Comparison of ENCODE assay signal across 27 cellular contexts in the genomic region with DNA sequence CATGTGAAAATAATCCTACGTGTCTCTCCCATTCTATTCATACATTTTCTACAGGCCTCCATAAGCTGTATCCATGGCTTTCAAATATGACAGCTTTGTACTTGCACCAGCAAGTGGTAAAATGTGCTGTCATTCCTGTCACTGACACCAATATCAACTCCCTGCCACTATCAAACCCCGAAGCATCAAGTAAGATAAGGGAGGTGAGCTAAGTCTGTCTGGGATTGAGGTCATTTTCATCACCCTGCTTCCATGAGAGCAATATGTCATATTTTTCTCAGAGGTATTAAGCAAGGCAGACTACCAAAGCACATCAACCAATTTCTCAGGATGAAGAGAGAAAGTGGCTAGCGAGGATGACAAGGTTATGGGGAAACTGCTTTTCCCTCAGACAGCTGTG. TPM values are rescaled to one million over a fixed set of nuclear protein-coding genes. Genes with fewer than 3 reads are reported as not detected.
DNase-seq lines count a peak whose midpoint lies in the region; ATAC-seq and TF ChIP-seq lines count a peak whose summit lies in the region.
"Had no signal": no experiment of that assay in that cellular context is flagged by ENCODE, and none has a peak within 500 bp of the region (broad histone marks: within the 10 kb centered on the region; RNA-seq: fewer than 3 reads in every experiment).

No MANE protein-coding gene starts in this region.

- peaks cover 5% of the 10 kb centered on the region for H3K36me3 Mint-ChIP-seq in activated CD8-positive, alpha-beta T cell treated with anti-CD3 and anti-CD28 coated beads for 36 hours (ENCODE audit: low read depth)
- no peaks in the 10 kb centered on the region for H3K36me3 Mint-ChIP-seq in type B pancreatic cell

- CTCF ChIA-PET in activated CD8-positive, alpha-beta T cell treated with anti-CD3 and anti-CD28 coated beads for 36 hours (lab: Charles Lee), result no interaction called here

- H3K4me3 ChIP-seq in adipocyte (ENCODE audit: low read length), result peak overlapping the region; percentile 20
- H3K4me3 ChIP-seq: BLaER1, GM12878, Peyer's patch, SJCRH30 had no signal

- no peaks in the 10 kb centered on the region for H3K9me3 Mint-ChIP-seq in activated CD8-positive, alpha-beta T cell treated with anti-CD3 and anti-CD28 coated beads for 36 hours
- H3K9me3 Mint-ChIP-seq in type B pancreatic cell, result no peaks in the 10 kb centered on the region
- H3K9me3 Mint-ChIP-seq: CD4-positive, CD25-positive, alpha-beta regulatory T cell had no signal

- H3K27ac Mint-ChIP-seq in activated CD8-positive, alpha-beta T cell treated with anti-CD3 and anti-CD28 coated beads for 36 hours, result no peak overlapping the region
- H3K27ac Mint-ChIP-seq in type B pancreatic cell, result no peak overlapping the region
- H3K27ac Mint-ChIP-seq: CD4-positive, CD25-positive, alpha-beta regulatory T cell had no signal

- DNase-seq in G401 (ENCODE audit: low spot score) (peak; percentile 27), adipocyte (ENCODE audit: low read depth) (no peak), Right ventricle myocardium superior (no peak), left ventricle myocardium superior (no peak), type B pancreatic cell (ENCODE audit: extremely low spot score, unreplicated experiment) (no peak), AML-193 (lab: John Stamatoyannopoulos, UW) (no peak)
- no peak for DNase-seq in activated CD8-positive, alpha-beta T cell treated with anti-CD3 and anti-CD28 coated beads for 36 hours
- DNase-seq: CD4-positive, CD25-positive, alpha-beta regulatory T cell; DMS53; IMR-90; NCI-H1092; NCI-H1417 treated with DMSO at 0.1 percent for 48 hours; NCI-H187; NCI-H2081 treated with DMSO at 0.1 percent for 48 hours; NCI-H2171; NCI-H226; NCI-H510A; NCI-H69; Peyer's patch; SJCRH30 had no signal

- peaks cover 7% of the 10 kb centered on the region for H3K4me1 Mint-ChIP-seq in activated CD8-positive, alpha-beta T cell treated with anti-CD3 and anti-CD28 coated beads for 36 hours (ENCODE audit: low read depth)
- no peaks in the 10 kb centered on the region for H3K4me1 Mint-ChIP-seq in type B pancreatic cell (ENCODE audit: unreplicated experiment)

- TF ChIP-seq CTCF in activated CD8-positive, alpha-beta T cell treated with anti-CD3 and anti-CD28 coated beads for 36 hours (IDR thresholded peaks at IDR 0.05), result no peak
- no peak for TF ChIP-seq CTCF in type B pancreatic cell (conservative IDR thresholded peaks at IDR 0.05)

- H3K36me3 ChIP-seq in adipocyte (ENCODE audit: control insufficient read depth, insufficient read depth, low read length, severe bottlenecking), result no peaks in the 10 kb centered on the region
- H3K36me3 ChIP-seq: BLaER1, Peyer's patch, SJCRH30 had no signal

- no peaks in the 10 kb centered on the region for H3K4me1 ChIP-seq in adipocyte (ENCODE audit: control insufficient read depth, insufficient read depth, low read length)
- H3K4me1 ChIP-seq: BLaER1, Peyer's patch, SJCRH30 had no signal

- peak; percentile 92 for ATAC-seq in Right ventricle myocardium superior (ENCODE audit: poor library complexity)
- ATAC-seq in left ventricle myocardium superior, result peak; percentile 95
- ATAC-seq in activated CD8-positive, alpha-beta T cell treated with anti-CD3 and anti-CD28 coated beads for 36 hours, result no peak
- ATAC-seq in GM18502 (IDR thresholded peaks at IDR 0.05; ENCODE audit: poor library complexity, unreplicated experiment), result no peak
- ATAC-seq: GM12878 had no signal

- no peak overlapping the region for H3K4me3 Mint-ChIP-seq in activated CD8-positive, alpha-beta T cell treated with anti-CD3 and anti-CD28 coated beads for 36 hours
- H3K4me3 Mint-ChIP-seq in type B pancreatic cell, result no peak overlapping the region
- H3K4me3 Mint-ChIP-seq: CD4-positive, CD25-positive, alpha-beta regulatory T cell had no signal

- intact Hi-C loops in Right ventricle myocardium superior (cut with DNase I), result no loop called here
- intact Hi-C loops in left ventricle myocardium superior (cut with micrococcal nuclease), result no loop called here
- intact Hi-C loops in activated CD8-positive, alpha-beta T cell treated with anti-CD3 and anti-CD28 coated beads for 36 hours (cut with micrococcal nuclease), result no loop called here

- H3K9ac ChIP-seq in adipocyte (ENCODE audit: low read length), result no peak overlapping the region
- H3K9ac ChIP-seq: BLaER1, KMS-11 had no signal

- H3K27me3 ChIP-seq in adipocyte (replicated peaks; ENCODE audit: control insufficient read depth, insufficient read depth, low read length), result no peaks in the 10 kb centered on the region
- H3K27me3 ChIP-seq: BLaER1, Peyer's patch, SJCRH30 had no signal

- in situ Hi-C loops in G401 (cut with HindIII; ENCODE audit: low sequenced_read_pairs), result no loop called here

- H3K9me3 ChIP-seq in adipocyte (ENCODE audit: control insufficient read depth, low read length), result no peaks in the 10 kb centered on the region
- H3K9me3 ChIP-seq: BLaER1, Peyer's patch, SJCRH30 had no signal

- POLR2A ChIA-PET in activated CD8-positive, alpha-beta T cell treated with anti-CD3 and anti-CD28 coated beads for 36 hours (lab: Charles Lee), result no interaction called here

- no peaks in the 10 kb centered on the region for H3K27me3 Mint-ChIP-seq in activated CD8-positive, alpha-beta T cell treated with anti-CD3 and anti-CD28 coated beads for 36 hours
- no peaks in the 10 kb centered on the region for H3K27me3 Mint-ChIP-seq in type B pancreatic cell
- H3K27me3 Mint-ChIP-seq: CD4-positive, CD25-positive, alpha-beta regulatory T cell had no signal

RNA-seq across cellular contexts. Expression of gene GPR22, which starts 11.1 kb away (rescaled TPM):
- total RNA-seq in G401 (2014; rRNA removed; shearing (Covaris generic)), result not detected in 2 replicates
- total RNA-seq in Right ventricle myocardium superior, result 36.4 TPM
- 54.4 TPM for total RNA-seq in left ventricle myocardium superior
- total RNA-seq in activated CD8-positive, alpha-beta T cell treated with anti-CD3 and anti-CD28 coated beads for 36 hours, result not detected
- total RNA-seq in type B pancreatic cell (ENCODE audit: low replicate concordance), result not detected in 2 replicates
- total RNA-seq: A172; CD4-positive, CD25-positive, alpha-beta regulatory T cell; Daoy; GM12878; IMR-90; OCI-LY7; Peyer's patch; SJCRH30 had no signal

Comparison
In these comparisons a context has a peak if more than half of its experiments do, and no peak if none do; other contexts are left out.
1. ATAC-seq: peak in Right ventricle myocardium superior (single experiment) and left ventricle myocardium superior (single experiment); none in activated CD8-positive, alpha-beta T cell treated with anti-CD3 and anti-CD28 coated beads for 36 hours (single experiment) and GM18502 (single experiment).
2. RNA of gene GPR22, which starts 11.1 kb away (total RNA-seq): 54.4 TPM in left ventricle myocardium superior (single experiment) and 36.4 TPM in Right ventricle myocardium superior (single experiment); not detected in type B pancreatic cell, not detected in G401 and not detected in activated CD8-positive, alpha-beta T cell treated with anti-CD3 and anti-CD28 coated beads for 36 hours; every median in the first group is over 10 times any median in the second.